In genomic region chr11:329886-330253, GRCh38 we compare ENCODE assay signal across 1 cellular context.
A peak's percentile ranks its signal among the peaks of the same experiment; 100 is the strongest.
TF ChIP-seq lines count a peak whose summit lies in the region.

No MANE protein-coding gene starts in this region.

TF ChIP-seq in K562, 482 proteins besides CTCF, POLR2A, EP300 and RAD21:
- TF ChIP-seq TOE1 (IDR thresholded peaks at IDR 0.05; ENCODE audit: borderline replicate concordance) (0 out of 2 replicates have a peak, but pooled peaks have one; percentile 6), TOE1 (CRISPR knock-in tag; IDR thresholded peaks at IDR 0.05; ENCODE audit: borderline replicate concordance, low read depth) (no peak), ZNF174 (CRISPR knock-in tag; IDR thresholded peaks at IDR 0.05) (peak; percentile 37; the same call in 1 of the 2 replicates), ZNF143 (CRISPR knock-in tag; IDR thresholded peaks at IDR 0.05) (no peak), NFRKB (IDR thresholded peaks at IDR 0.05; ENCODE audit: low read depth) (peak; percentile 34), RNF219 (CRISPR knock-in tag; IDR thresholded peaks at IDR 0.05) (peak; percentile 13; the same call in 1 of the 2 replicates), NFATC3 (IDR thresholded peaks at IDR 0.05) (0 out of 2 replicates have a peak, but pooled peaks have one; percentile 44), BCOR (IDR thresholded peaks at IDR 0.05) (peak; percentile 6; the same call in 1 of the 2 replicates), SMARCC2 (IDR thresholded peaks at IDR 0.05; ENCODE audit: low read depth) (peak; percentile 32; the same call in 1 of the 2 replicates), ZFP36 (IDR thresholded peaks at IDR 0.05; ENCODE audit: low read depth, low read length, partially characterized antibody) (no peak)
- TF ChIP-seq, protein P1, sequence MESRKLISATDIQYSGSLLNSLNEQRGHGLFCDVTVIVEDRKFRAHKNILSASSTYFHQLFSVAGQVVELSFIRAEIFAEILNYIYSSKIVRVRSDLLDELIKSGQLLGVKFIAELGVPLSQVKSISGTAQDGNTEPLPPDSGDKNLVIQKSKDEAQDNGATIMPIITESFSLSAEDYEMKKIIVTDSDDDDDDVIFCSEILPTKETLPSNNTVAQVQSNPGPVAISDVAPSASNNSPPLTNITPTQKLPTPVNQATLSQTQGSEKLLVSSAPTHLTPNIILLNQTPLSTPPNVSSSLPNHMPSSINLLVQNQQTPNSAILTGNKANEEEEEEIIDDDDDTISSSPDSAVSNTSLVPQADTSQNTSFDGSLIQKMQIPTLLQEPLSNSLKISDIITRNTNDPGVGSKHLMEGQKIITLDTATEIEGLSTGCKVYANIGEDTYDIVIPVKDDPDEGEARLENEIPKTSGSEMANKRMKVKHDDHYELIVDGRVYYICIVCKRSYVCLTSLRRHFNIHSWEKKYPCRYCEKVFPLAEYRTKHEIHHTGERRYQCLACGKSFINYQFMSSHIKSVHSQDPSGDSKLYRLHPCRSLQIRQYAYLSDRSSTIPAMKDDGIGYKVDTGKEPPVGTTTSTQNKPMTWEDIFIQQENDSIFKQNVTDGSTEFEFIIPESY (CRISPR knock-in tag; IDR thresholded peaks at IDR 0.05): no peak
